In genomic region chr9:127013597-127013996, GRCh38 we compare ENCODE assay signal across 1 cellular context.
TF ChIP-seq lines count a peak whose summit lies in the region.

No MANE protein-coding gene starts in this region.

TF ChIP-seq in H1, 55 proteins besides CTCF, POLR2A, EP300 and RAD21 (continued from another document):
- TF ChIP-seq MAX (IDR thresholded peaks at IDR 0.05) (no peak), KDM1A (IDR thresholded peaks at IDR 0.05; ENCODE audit: borderline replicate concordance, low read length) (no peak), EZH2 (IDR thresholded peaks at IDR 0.05; ENCODE audit: low read depth, low read length, severe bottlenecking) (no peak), TEAD4 (IDR thresholded peaks at IDR 0.05; ENCODE audit: low read depth, low read length) (no peak)
